Comparison of ENCODE assay signal across 28 cellular contexts in the genomic region with DNA sequence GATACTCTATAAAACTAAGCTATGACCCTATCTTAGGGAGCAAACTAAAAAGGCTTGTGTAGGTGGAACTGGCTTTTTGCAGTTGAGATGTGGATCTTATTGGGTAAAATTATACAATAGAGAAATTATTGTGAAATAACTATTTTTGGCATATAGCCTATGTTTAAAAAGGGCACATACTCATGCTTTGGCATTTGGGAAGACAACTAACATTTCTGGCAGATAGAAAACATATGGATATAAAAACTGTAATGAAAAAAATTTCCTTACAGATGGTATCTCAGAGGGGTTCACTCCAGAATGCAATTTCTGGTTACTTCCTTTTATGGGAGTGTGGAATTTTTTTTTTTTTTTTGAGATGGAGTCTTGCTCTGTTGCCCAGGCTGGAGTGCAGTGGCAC.
A peak's percentile ranks its signal among the peaks of the same experiment; 100 is the strongest.
DNase-seq lines count a peak whose midpoint lies in the region; ATAC-seq and TF ChIP-seq lines count a peak whose summit lies in the region.
"Had no signal": no experiment of that assay in that cellular context is flagged by ENCODE, and none has a peak within 500 bp of the region (broad histone marks: within the 10 kb centered on the region; RNA-seq: fewer than 3 reads in every experiment).

No MANE protein-coding gene starts in this region.

- H3K4me3 Mint-ChIP-seq in endodermal cell, result no peak overlapping the region
- H3K4me3 Mint-ChIP-seq: activated T-helper 17 cell treated with anti-CD3 and anti-CD28 coated beads, Interleukin-2, amount 50 U/mL, for 72 hours; neural crest cell; WTC11 had no signal

- H3K9me3 ChIP-seq in GM23248 (ENCODE audit: low read depth) (no peaks in the 10 kb centered on the region), endodermal cell (ENCODE audit: control insufficient read depth, low read length) (no peaks in the 10 kb centered on the region), body of pancreas (no peaks in the 10 kb centered on the region)
- H3K9me3 ChIP-seq: A549, upper lobe of left lung had no signal

- DNase-seq in AG04449 (ENCODE audit: low read depth, low spot score), result peak; percentile 40
- peak; percentile 68 for DNase-seq in GM23248
- peak; percentile 66 to 77 for DNase-seq in cardiac fibroblast (ENCODE audit: low read depth in 2 of 2)
- DNase-seq in hepatic stellate cell (ENCODE audit: low spot score), result peak; percentile 19
- no peak for DNase-seq in NCI-H1694 treated with DMSO at 0.1 percent for 48 hours (lab: John Stamatoyannopoulos, UW)
- DNase-seq in endodermal cell, result no peak
- no peak for DNase-seq in body of pancreas
- DNase-seq: activated CD4-positive, alpha-beta T cell treated with anti-CD3 and anti-CD28 coated beads, Interleukin-2, amount 50 U/mL, for 4 hours; activated CD8-positive, alpha-beta memory T cell treated with anti-CD3 and anti-CD28 coated beads, Interleukin-2, amount 50 U/mL, for 4 hours; aorta; effector CD4-positive, alpha-beta T cell; glutamatergic neuron; kidney glomerular epithelial cell; NCI-H2081; NCI-H345; NCI-H774; stimulated activated CD8-positive, alpha-beta memory T cell treated with anti-CD3 and anti-CD28 coated beads, Interleukin-4, amount 100 ng/mL, for 48 hours; T-helper 9 cell had no signal

- CTCF ChIA-PET in AG04449 (lab: Yijun Ruan, JAX), result interaction anchor here (0.8 kb wide), 1 partner anchor 19 kb away, joined by 3 read pairs; no protein-coding TSS in a partner anchor

- H3K4me1 ChIP-seq in GM23248 (ENCODE audit: insufficient read depth) (peaks cover 28% of the 10 kb centered on the region), endodermal cell (ENCODE audit: control insufficient read depth, insufficient read depth, low read length) (no peaks in the 10 kb centered on the region), body of pancreas (no peaks in the 10 kb centered on the region)
- H3K4me1 ChIP-seq: A549, upper lobe of left lung had no signal

- no peaks in the 10 kb centered on the region for H3K79me2 ChIP-seq in GM23248 (ENCODE audit: insufficient read depth)

- no peak overlapping the region for H3K9ac ChIP-seq in GM23248
- H3K9ac ChIP-seq in endodermal cell (ENCODE audit: extremely low read depth, low read length, poor library complexity, severe bottlenecking), result no peak overlapping the region

- no peaks in the 10 kb centered on the region for H3K9me2 ChIP-seq in GM23248 (ENCODE audit: insufficient read depth)

- no peaks in the 10 kb centered on the region for H4K20me1 ChIP-seq in GM23248 (ENCODE audit: insufficient read depth)

- H3F3A ChIP-seq in GM23248 (ENCODE audit: insufficient read depth), result peaks cover 46% of the 10 kb centered on the region

- ATAC-seq in GM21619 (IDR thresholded peaks at IDR 0.05; ENCODE audit: unreplicated experiment) (no peak), body of pancreas (no peak)
- ATAC-seq: A549; activated naive CD4-positive, alpha-beta T cell treated with anti-CD3 and anti-CD28 coated beads, Interleukin-2, amount 50 U/mL, for 72 hours; activated T-helper 17 cell treated with anti-CD3 and anti-CD28 coated beads, Interleukin-2, amount 50 U/mL, for 72 hours; esophagus mucosa; HCT116; WTC11 had no signal

- H3K27me3 ChIP-seq in GM23248 (replicated peaks; ENCODE audit: insufficient read depth) (no peaks in the 10 kb centered on the region), endodermal cell (ENCODE audit: control insufficient read depth, insufficient read depth, low read length, poor library complexity, severe bottlenecking) (no peaks in the 10 kb centered on the region), body of pancreas (no peaks in the 10 kb centered on the region)
- H3K27me3 ChIP-seq: upper lobe of left lung had no signal

- H3K27me3 Mint-ChIP-seq in endodermal cell (ENCODE audit: insufficient read depth), result no peaks in the 10 kb centered on the region
- H3K27me3 Mint-ChIP-seq: activated T-helper 17 cell treated with anti-CD3 and anti-CD28 coated beads, Interleukin-2, amount 50 U/mL, for 72 hours had no signal

- H3K4me2 ChIP-seq in GM23248 (ENCODE audit: unreplicated experiment), result no peak overlapping the region
- H3K4me2 ChIP-seq: A549 had no signal

- H3K4me3 ChIP-seq in AG04449 (ENCODE audit: low read depth, low read length) (no peak overlapping the region), GM23248 (no peak overlapping the region), cardiac fibroblast (replicated peaks in 1 of 2; ENCODE audit: low read depth in 2 of 2, low read length in 2 of 2) (no peak overlapping the region), endodermal cell (ENCODE audit: low read length) (no peak overlapping the region), body of pancreas (no peak overlapping the region)
- H3K4me3 ChIP-seq: A549, lung, upper lobe of left lung had no signal

- H3K36me3 ChIP-seq in GM23248 (ENCODE audit: low read depth) (peaks cover 32% of the 10 kb centered on the region), endodermal cell (ENCODE audit: control insufficient read depth, insufficient read depth, low read length) (no peaks in the 10 kb centered on the region), body of pancreas (replicated peaks in 1 of 2; ENCODE audit: insufficient read depth in 1 of 2, low read depth in 2 of 2) (no peaks in the 10 kb centered on the region)

- no peaks in the 10 kb centered on the region for H3K4me1 Mint-ChIP-seq in endodermal cell
- H3K4me1 Mint-ChIP-seq: neural crest cell, WTC11 had no signal

- in situ Hi-C loops in GM23248 (cut with MboI), result no loop called here

- no peaks in the 10 kb centered on the region for H3K9me3 Mint-ChIP-seq in endodermal cell
- H3K9me3 Mint-ChIP-seq: activated naive CD4-positive, alpha-beta T cell treated with anti-CD3 and anti-CD28 coated beads, Interleukin-2, amount 50 U/mL, for 72 hours; activated T-helper 17 cell treated with anti-CD3 and anti-CD28 coated beads, Interleukin-2, amount 50 U/mL, for 72 hours had no signal

- H3K27ac ChIP-seq in GM23248 (peak overlapping the region; percentile 39), endodermal cell (ENCODE audit: low read depth, low read length) (no peak overlapping the region), body of pancreas (no peak overlapping the region)
- H3K27ac ChIP-seq: A549, upper lobe of left lung had no signal

- intact Hi-C loops in body of pancreas (cut with DNase I), result no loop called here

- TF ChIP-seq CTCF in AG04449 (IDR thresholded peaks at IDR 0.05; ENCODE audit: insufficient read depth, low read length, missing control alignments) (no peak), cardiac fibroblast (IDR thresholded peaks at IDR 0.05; ENCODE audit: low read depth, low read length) (no peak), endodermal cell (conservative IDR thresholded peaks at IDR 0.05) (no peak), body of pancreas (IDR thresholded peaks at IDR 0.05) (no peak)

- no peak overlapping the region for H3K27ac Mint-ChIP-seq in endodermal cell
- H3K27ac Mint-ChIP-seq: activated T-helper 17 cell treated with anti-CD3 and anti-CD28 coated beads, Interleukin-2, amount 50 U/mL, for 72 hours; WTC11 had no signal

- H2AFZ ChIP-seq in GM23248, result no peak overlapping the region

- POLR2A ChIA-PET in AG04449 (lab: Yijun Ruan, JAX), result no interaction called here

- no peaks in the 10 kb centered on the region for H3K36me3 Mint-ChIP-seq in endodermal cell (ENCODE audit: low read depth)

- no peak for TF ChIP-seq POLR2A in body of pancreas (IDR thresholded peaks at IDR 0.05)

Comparison
In these comparisons a context has a peak if more than half of its experiments do, and no peak if none do; other contexts are left out.
1. DNase-seq: peak in AG04449 (single experiment), GM23248 (single experiment), cardiac fibroblast (2 of 2) and hepatic stellate cell (single experiment); none in NCI-H1694 treated with DMSO at 0.1 percent for 48 hours (single experiment), endodermal cell (single experiment) and body of pancreas (0 of 4).